8 cellular contexts compared by ENCODE assay signal in the genomic region with DNA sequence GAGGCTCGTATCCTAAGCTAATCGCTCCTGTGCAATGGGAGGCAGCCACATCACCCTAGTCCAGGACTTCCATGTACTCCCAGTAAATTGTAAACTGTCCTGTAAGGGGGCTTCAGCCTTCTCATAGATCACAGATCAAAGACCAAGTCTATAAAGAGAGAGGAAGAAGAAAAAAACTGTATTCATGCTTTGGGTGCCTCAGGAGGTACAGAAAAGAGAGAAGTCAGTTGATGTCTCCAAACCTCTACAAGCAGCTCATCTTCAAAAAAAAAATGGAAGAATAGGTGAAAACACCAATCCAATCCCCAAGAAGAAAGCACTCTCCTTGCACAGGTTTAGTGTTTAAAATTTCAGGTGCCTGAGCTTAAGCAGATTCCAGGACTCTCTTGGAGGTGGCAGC. TPM values are rescaled to one million over a fixed set of nuclear protein-coding genes. Genes with fewer than 3 reads are reported as not detected.
DNase-seq lines count a peak whose midpoint lies in the region; ATAC-seq and TF ChIP-seq lines count a peak whose summit lies in the region.
"Had no signal": no experiment of that assay in that cellular context is flagged by ENCODE, and none has a peak within 500 bp of the region (broad histone marks: within the 10 kb centered on the region; RNA-seq: fewer than 3 reads in every experiment).

No MANE protein-coding gene starts in this region.

- DNase-seq in GM12865 (ENCODE audit: low read depth) (no peak), NAMALWA (ENCODE audit: low spot score) (peak; percentile 54), pons (ENCODE audit: low spot score) (peak; percentile 31), UCSD-AML1 (lab: John Stamatoyannopoulos, UW; ENCODE audit: unreplicated experiment) (no peak)
- no peak for DNase-seq in activated effector memory CD4-positive, alpha-beta T cell treated with anti-CD3 and anti-CD28 coated beads, Interleukin-2, amount 50 U/mL, for 16 hours
- DNase-seq: NCI-H187 treated with DMSO at 0.1 percent for 48 hours had no signal

- peak overlapping the region in 1 of 5 experiments; percentile 31 for H3K4me3 Mint-ChIP-seq in brain

- no peak for ATAC-seq in GM21526 (IDR thresholded peaks at IDR 0.05; ENCODE audit: low FRiP score, unreplicated experiment)

- TF ChIP-seq CTCF in GM12865 (IDR thresholded peaks at IDR 0.05; ENCODE audit: insufficient read depth, low read depth, low read length, missing control alignments), result no peak
- no peak for TF ChIP-seq CTCF in brain (conservative IDR thresholded peaks at IDR 0.05)

- peaks cover 26% of the 10 kb centered on the region for H3K4me1 Mint-ChIP-seq in brain

- H3K36me3 Mint-ChIP-seq in brain, result no peaks in the 10 kb centered on the region

- H3K27ac Mint-ChIP-seq in brain, result peak overlapping the region; percentile 20 to 95 (median 76)

- peak overlapping the region; percentile 88 for H3K4me3 ChIP-seq in GM12865 (ENCODE audit: low read depth, low read length)

- no peaks in the 10 kb centered on the region for H3K27me3 Mint-ChIP-seq in brain

- peaks cover 0 to 4% (median 0%) of the 10 kb centered on the region in 5 experiments for H3K9me3 Mint-ChIP-seq in brain

RNA-seq across cellular contexts. Expression of a gene that starts 53.8 kb away (rescaled TPM):
- polyA plus RNA-seq in brain (ENCODE audit: insufficient read depth, low read depth, low replicate concordance), result 2.5 TPM

Comparison
In these comparisons a context has a peak if more than half of its experiments do, and no peak if none do; other contexts are left out.
1. DNase-seq: peak in NAMALWA (single experiment) and pons (single experiment); none in GM12865 (single experiment), activated effector memory CD4-positive, alpha-beta T cell treated with anti-CD3 and anti-CD28 coated beads, Interleukin-2, amount 50 U/mL, for 16 hours (single experiment) and UCSD-AML1 (single experiment).